ENCODE assay signal across 1 cellular context in the genomic region with DNA sequence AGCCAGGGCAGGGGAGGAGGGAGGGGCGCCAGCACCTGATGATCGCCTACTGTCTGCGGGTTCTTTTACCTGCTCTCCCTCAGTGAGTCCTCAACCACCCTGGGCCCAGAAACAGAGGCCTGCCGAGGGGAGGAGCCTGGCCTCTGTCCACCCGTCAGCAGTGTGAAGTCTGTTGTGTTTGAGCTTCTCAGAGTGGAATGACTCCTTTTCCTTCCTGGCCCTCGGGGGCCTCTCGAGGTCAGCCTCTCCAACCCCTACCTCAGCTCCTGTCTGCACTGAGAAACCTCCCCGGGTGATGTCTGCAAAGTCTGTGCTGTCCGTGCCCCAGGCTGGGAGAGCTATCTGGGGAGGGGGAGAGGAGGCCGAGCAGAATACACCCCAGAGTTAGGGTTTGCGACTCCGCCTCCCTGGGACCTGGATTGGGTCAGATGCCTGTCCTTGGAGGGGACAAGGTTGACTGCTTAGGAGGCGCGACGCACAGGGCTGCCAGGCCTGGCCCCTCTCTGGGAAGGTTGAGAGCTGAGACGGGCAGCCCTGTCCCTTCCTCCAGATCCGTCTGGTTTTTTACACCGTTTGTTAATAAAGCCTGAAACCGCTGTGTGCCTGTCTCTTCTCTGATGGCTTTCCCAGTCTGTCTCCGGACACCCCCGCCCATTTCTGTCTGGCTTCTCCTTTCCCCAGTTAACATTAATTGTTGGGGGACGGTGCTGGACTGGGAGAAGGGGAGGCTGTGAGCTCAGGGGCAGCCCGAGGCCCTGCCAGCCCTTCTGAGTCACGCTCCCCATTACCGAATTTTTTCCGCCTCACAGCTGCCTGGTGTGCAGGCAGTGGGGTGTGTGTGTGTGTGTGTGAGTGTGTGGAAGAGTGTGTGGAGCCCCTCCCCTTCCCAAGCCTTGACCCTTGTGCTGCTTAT.
TF ChIP-seq lines count a peak whose summit lies in the region.

No MANE protein-coding gene starts in this region.

TF ChIP-seq in liver, 16 proteins besides CTCF, POLR2A, EP300 and RAD21 (continued from another document):
- TF ChIP-seq SP1 (IDR thresholded peaks at IDR 0.05) (no peak), TAF1 (conservative IDR thresholded peaks at IDR 0.05) (no peak), FOXA2 (IDR thresholded peaks at IDR 0.05) (no peak), HNF4A (conservative IDR thresholded peaks at IDR 0.05) (no peak)
